8 cellular contexts compared by ENCODE assay signal in genomic region chr1:110339040-110339426, GRCh38. TPM values are rescaled to one million over a fixed set of nuclear protein-coding genes. Genes with fewer than 3 reads are reported as not detected.
DNase-seq lines count a peak whose midpoint lies in the region; ATAC-seq, FAIRE-seq and TF ChIP-seq lines count a peak whose summit lies in the region.

Gene RBM15 (plus strand): TSS chr1:110339377. CDS start chr1:110339406, 29 bp downstream.

- H3K27ac ChIP-seq in keratinocyte (ENCODE audit: control insufficient read depth, insufficient read depth, low read length): peak within 1 kb of the TSS; percentile 94

- H3K36me3 ChIP-seq in keratinocyte (ENCODE audit: control insufficient read depth in 2 of 2, extremely low read depth in 1 of 2, insufficient read depth in 2 of 2, low read length in 2 of 2): peaks cover 9 to 17% of the 10 kb centered on the region in 2 experiments

- peaks cover 36% of the 10 kb centered on the region for H3K4me1 ChIP-seq in keratinocyte (ENCODE audit: control insufficient read depth, extremely low read depth, insufficient read depth, low read length)

- DNase-seq in AG09309 (ENCODE audit: low read depth) (peak; percentile 100), NCI-H446 (lab: John Stamatoyannopoulos, UW) (peak; percentile 100), cerebellum (ENCODE audit: low spot score) (peak; percentile 96), keratinocyte (ENCODE audit: low read depth, low spot score) (peak; percentile 99)
- DNase-seq in stimulated activated CD4-positive, alpha-beta T cell treated with anti-CD3 and anti-CD28 coated beads, Interleukin-12 subunit alpha, Interleukin-12 subunit beta, amount 100 ng/mL, for 48 hours (ENCODE audit: low read depth in 2 of 3, low spot score in 1 of 3): peak; percentile 92 to 96 (median 95)

- H3K4me3 ChIP-seq in AG09309 (ENCODE audit: control insufficient read depth, low read depth, low read length) (peak within 1 kb of the TSS; percentile 97), keratinocyte (ENCODE audit: control insufficient read depth in 2 of 3, extremely low read depth in 1 of 3, insufficient read depth in 2 of 3, low read depth in 1 of 3, low read length in 3 of 3) (peak within 1 kb of the TSS; percentile 86 to 99 (median 98))

- H3K79me2 ChIP-seq in keratinocyte (ENCODE audit: control insufficient read depth, insufficient read depth, low read length): peaks cover 47% of the 10 kb centered on the region

- peaks cover 4% of the 10 kb centered on the region for H3K9me1 ChIP-seq in keratinocyte (ENCODE audit: control insufficient read depth, extremely low read depth, insufficient read depth, low read length)

- H3K27me3 ChIP-seq in keratinocyte (ENCODE audit: control insufficient read depth, extremely low read depth, insufficient read depth, low read length): no peaks in the 10 kb centered on the region

- dilution Hi-C loops in keratinocyte (cut with MboI; ENCODE audit: extremely low pct_ligation_motif_present, low sequenced_read_pairs): no loop called here

- peak; percentile 84 for FAIRE-seq in keratinocyte (lab: Jason Lieb, UNC)

- peaks cover 10% of the 10 kb centered on the region for H4K20me1 ChIP-seq in keratinocyte (ENCODE audit: control insufficient read depth, extremely low read depth, insufficient read depth, low read length)

- H3K4me2 ChIP-seq in keratinocyte (ENCODE audit: control insufficient read depth, extremely low read depth, insufficient read depth, low read depth, low read length): peak within 1 kb of the TSS; percentile 99

- TF ChIP-seq CTCF in AG09309 (IDR thresholded peaks at IDR 0.05; ENCODE audit: control insufficient read depth, insufficient read depth, low read depth, low read length, missing control alignments) (no peak), keratinocyte (optimal IDR thresholded peaks at IDR 0.05 in 1 of 3, IDR thresholded peaks at IDR 0.05 in 1 of 3, conservative IDR thresholded peaks at IDR 0.05 in 1 of 3; ENCODE audit: extremely low read depth in 1 of 3, insufficient read depth in 2 of 3, low read length in 3 of 3) (no peak)

- H2AFZ ChIP-seq in keratinocyte (ENCODE audit: control insufficient read depth, low read length): peak within 1 kb of the TSS; percentile 97

- H3K9ac ChIP-seq in keratinocyte (ENCODE audit: control insufficient read depth, extremely low read depth, insufficient read depth, low read length): peak within 1 kb of the TSS; percentile 94

- ATAC-seq in GM19043 (IDR thresholded peaks at IDR 0.05; ENCODE audit: low read depth, unreplicated experiment) (peak; percentile 69), HG03378 (IDR thresholded peaks at IDR 0.05; ENCODE audit: unreplicated experiment) (peak; percentile 79)
- ATAC-seq in activated CD4-positive, CD25-positive, alpha-beta regulatory T cell treated with anti-CD3 and anti-CD28 coated beads, Interleukin-2, amount 50 U/mL, for 24 hours: peak; percentile 79 to 82

- no peaks in the 10 kb centered on the region for H3K9me3 ChIP-seq in keratinocyte (ENCODE audit: control insufficient read depth, low read depth, low read length)

RNA-seq across cellular contexts. Expression of gene RBM15, which starts in this region (rescaled TPM):
- total RNA-seq in cerebellum: 62.4 TPM
- polyA plus RNA-seq in keratinocyte: 10.0 to 13.8 TPM (median 10.7 TPM) in 3 replicates
- polyA plus RNA-seq in keratinocyte (2011; ENCODE audit: low read depth): 5.9 TPM
- 4.9 and 5.2 TPM in 2 replicates for polyA plus RNA-seq in keratinocyte (2011; cell fraction: cytosol; rRNA removed)
- 13.6 and 13.8 TPM in 2 replicates for polyA plus RNA-seq in keratinocyte (2011; cell fraction: nucleus; rRNA removed)
- 6.3 and 7.3 TPM in 2 replicates for polyA plus RNA-seq in keratinocyte (2012; ENCODE audit: low replicate concordance)
- 36.2 to 47.3 TPM (median 47.0 TPM) in 3 replicates for polyA minus RNA-seq in keratinocyte
- polyA minus RNA-seq in keratinocyte (2011; cell fraction: cytosol; rRNA and poly(A)+ RNA removed): 25.1 TPM
- polyA minus RNA-seq in keratinocyte (2011; cell fraction: nucleus; rRNA and poly(A)+ RNA removed): 33.4 and 45.3 TPM in 2 replicates

Comparison
In these comparisons a context has a peak if more than half of its experiments do, and no peak if none do; other contexts are left out.
1. Peak in every context shown above with its lines: DNase-seq, ATAC-seq, H3K4me3 ChIP-seq and H3K27ac ChIP-seq.